ENCODE assay signal across 11 cellular contexts in genomic region chr18:7766383-7766782, GRCh38.
"Had no signal": no experiment of that assay in that cellular context is flagged by ENCODE, and none has a peak within 500 bp of the region (broad histone marks: within the 10 kb centered on the region; RNA-seq: fewer than 3 reads in every experiment).

No MANE protein-coding gene starts in this region.

- H3K27ac Mint-ChIP-seq: activated CD4-positive, alpha-beta memory T cell treated with anti-CD3 and anti-CD28 coated beads for 36 hours; activated naive CD8-positive, alpha-beta T cell treated with anti-CD3 and anti-CD28 coated beads for 36 hours; type B pancreatic cell had no signal

- H3K4me1 Mint-ChIP-seq: activated naive CD8-positive, alpha-beta T cell treated with anti-CD3 and anti-CD28 coated beads for 36 hours had no signal

- H3K27ac ChIP-seq: ovary had no signal

- H3K36me3 ChIP-seq: brain microvascular endothelial cell, ovary had no signal

- H3K36me3 Mint-ChIP-seq: activated CD4-positive, alpha-beta memory T cell treated with anti-CD3 and anti-CD28 coated beads for 36 hours; activated naive CD8-positive, alpha-beta T cell treated with anti-CD3 and anti-CD28 coated beads for 36 hours; type B pancreatic cell had no signal

- DNase-seq: activated CD4-positive, alpha-beta memory T cell treated with anti-CD3 and anti-CD28 coated beads for 36 hours; activated gamma-delta T cell; activated naive CD8-positive, alpha-beta T cell treated with anti-CD3 and anti-CD28 coated beads for 36 hours; activated T-cell treated with anti-CD3 and anti-CD28 coated beads, Interleukin-2, amount 50 U/mL, for 48 hours; brain microvascular endothelial cell; ovary; small intestine; substantia nigra; T-helper 9 cell had no signal

- H3K9me3 Mint-ChIP-seq: activated CD4-positive, alpha-beta memory T cell treated with anti-CD3 and anti-CD28 coated beads for 36 hours; activated naive CD8-positive, alpha-beta T cell treated with anti-CD3 and anti-CD28 coated beads for 36 hours; type B pancreatic cell had no signal

- H3K4me3 Mint-ChIP-seq: activated CD4-positive, alpha-beta memory T cell treated with anti-CD3 and anti-CD28 coated beads for 36 hours; activated naive CD8-positive, alpha-beta T cell treated with anti-CD3 and anti-CD28 coated beads for 36 hours; type B pancreatic cell had no signal

- H3K9me3 ChIP-seq: ovary had no signal

- H3K27me3 ChIP-seq: brain microvascular endothelial cell, ovary had no signal

- ATAC-seq: esophagus mucosa had no signal

- H3K27me3 Mint-ChIP-seq: activated CD4-positive, alpha-beta memory T cell treated with anti-CD3 and anti-CD28 coated beads for 36 hours; activated naive CD8-positive, alpha-beta T cell treated with anti-CD3 and anti-CD28 coated beads for 36 hours; type B pancreatic cell had no signal

- H3K4me3 ChIP-seq: ovary had no signal
